ENCODE assay signal across 8 cellular contexts in genomic region chr22:37242395-37242918, GRCh38. TPM values are rescaled to one million over a fixed set of nuclear protein-coding genes. Genes with fewer than 3 reads are reported as not detected.
DNase-seq lines count a peak whose midpoint lies in the region; ATAC-seq and TF ChIP-seq lines count a peak whose summit lies in the region.

No MANE protein-coding gene starts in this region.

- H3K9me3 ChIP-seq in gastroesophageal sphincter (no peaks in the 10 kb centered on the region), SJCRH30 (replicated peaks) (no peaks in the 10 kb centered on the region)

- ATAC-seq in HG02678 (IDR thresholded peaks at IDR 0.05; ENCODE audit: unreplicated experiment) (peak; percentile 64), gastroesophageal sphincter (peak; percentile 56)

- no peak overlapping the region for H3K27ac ChIP-seq in gastroesophageal sphincter
- H3K27ac ChIP-seq in SJCRH30 = no peak overlapping the region

- H3K27me3 ChIP-seq in gastroesophageal sphincter (peaks cover 78% of the 10 kb centered on the region), SJCRH30 (peaks cover 6% of the 10 kb centered on the region; the same call in 1 of the 2 replicates)

- TF ChIP-seq POLR2A in gastroesophageal sphincter (IDR thresholded peaks at IDR 0.05) = no peak

- H3K4me1 ChIP-seq in gastroesophageal sphincter (no peaks in the 10 kb centered on the region), SJCRH30 (no peaks in the 10 kb centered on the region)

- H3K4me3 ChIP-seq in GM12875 (ENCODE audit: low read depth, low read length) = peak overlapping the region; percentile 99
- peak overlapping the region in 1 of 2 donors; percentile 39 for H3K4me3 ChIP-seq in gastroesophageal sphincter
- no peak overlapping the region for H3K4me3 ChIP-seq in SJCRH30

- no peak for TF ChIP-seq EP300 in gastroesophageal sphincter (IDR thresholded peaks at IDR 0.05)

- WGBS in gastroesophageal sphincter (ENCODE audit: low coverage in 1 of 2), 2 donors = 65% methylated on average over 8 of the region's 16 CpGs; no CpG with 5 or more reads in 1 of the 2 donors

- TF ChIP-seq CTCF in GM12875 (IDR thresholded peaks at IDR 0.05; ENCODE audit: borderline replicate concordance, insufficient read depth, low read depth, low read length) = no peak
- TF ChIP-seq CTCF in gastroesophageal sphincter (IDR thresholded peaks at IDR 0.05) = no peak

- H3K36me3 ChIP-seq in gastroesophageal sphincter (no peaks in the 10 kb centered on the region), SJCRH30 (no peaks in the 10 kb centered on the region)

- peak; percentile 99 for DNase-seq in NOMO-1 treated with dmso at 0.1 percent for 144 hours (lab: John Stamatoyannopoulos, UW; ENCODE audit: unreplicated experiment)
- DNase-seq in activated CD8-positive, alpha-beta memory T cell treated with anti-CD3 and anti-CD28 coated beads, Interleukin-2, amount 50 U/mL, for 1 hour (ENCODE audit: extremely low read depth) = peak; percentile 85
- DNase-seq in stimulated activated CD4-positive, alpha-beta T cell treated with anti-CD3 and anti-CD28 coated beads, Interleukin-1b, Interleukin-23, amount 100 ng/mL, for 1 hour (ENCODE audit: low read depth in 2 of 2) = peak; percentile 74 to 82
- no peak for DNase-seq in DMS53 treated with DMSO at 0.1 percent for 48 hours (lab: John Stamatoyannopoulos, UW; ENCODE audit: unreplicated experiment)
- no peak for DNase-seq in SJCRH30

RNA-seq across cellular contexts. Expression of gene RAC2, which starts 1.6 kb away (rescaled TPM):
- 10 to 100 TPM in 1 of 4 donors, 1 to 10 TPM in 3; 2.0 to 11.3 (median 6.4) TPM for total RNA-seq in gastroesophageal sphincter
- total RNA-seq in SJCRH30 (2014; rRNA removed; shearing (Covaris generic)) = not detected in 2 replicates

RNA-seq across cellular contexts. Expression of gene SSTR3, which starts 30.2 kb away (rescaled TPM):
- not detected for total RNA-seq in gastroesophageal sphincter
- total RNA-seq in SJCRH30 (2014; rRNA removed; shearing (Covaris generic)) = not detected in 2 replicates

RNA-seq across cellular contexts. Expression of gene CYTH4, which starts 39.9 kb away (rescaled TPM):
- 10 to 100 TPM in 2 of 4 donors, 1 to 10 TPM in 2; 4.2 to 21.3 (median 9.3) TPM for total RNA-seq in gastroesophageal sphincter
- total RNA-seq in SJCRH30 (2014; rRNA removed; shearing (Covaris generic)) = not detected in 2 replicates

RNA-seq across cellular contexts. Expression of gene C1QTNF6, which starts 54.4 kb away (rescaled TPM):
- 1 to 10 TPM in 2 of 4 donors, under 1 TPM in 2; 0.69 to 1.6 (median 1.1) TPM for total RNA-seq in gastroesophageal sphincter
- 0.08 TPM in 1 of 2 replicates, not detected in the other for total RNA-seq in SJCRH30 (2014; rRNA removed; shearing (Covaris generic))

Comparison
In these comparisons a context has a peak if more than half of its experiments do, and no peak if none do; other contexts are left out.
1. DNase-seq: peak in NOMO-1 treated with dmso at 0.1 percent for 144 hours (single experiment), activated CD8-positive, alpha-beta memory T cell treated with anti-CD3 and anti-CD28 coated beads, Interleukin-2, amount 50 U/mL, for 1 hour (single experiment) and stimulated activated CD4-positive, alpha-beta T cell treated with anti-CD3 and anti-CD28 coated beads, Interleukin-1b, Interleukin-23, amount 100 ng/mL, for 1 hour (2 of 2); none in DMS53 treated with DMSO at 0.1 percent for 48 hours (single experiment) and SJCRH30 (0 of 2).